In genomic region chr2:48420512-48421197, GRCh38 we compare ENCODE assay signal across 8 cellular contexts. TPM values are rescaled to one million over a fixed set of nuclear protein-coding genes. Genes with fewer than 3 reads are reported as not detected.
DNase-seq lines count a peak whose midpoint lies in the region; ATAC-seq and TF ChIP-seq lines count a peak whose summit lies in the region.

No MANE protein-coding gene starts in this region.

- H3K4me3 Mint-ChIP-seq in HFFc6, result peak overlapping the region; percentile 64; the same call in 1 of the 2 replicates

- 0 out of 2 replicates have a peak, but pooled peaks cover 2% of the 10 kb centered on the region for H3K27me3 Mint-ChIP-seq in HFFc6 (ENCODE audit: insufficient read depth)

- H3K9me3 ChIP-seq in SJSA1 (replicated peaks) (no peaks in the 10 kb centered on the region), suprapubic skin (no peaks in the 10 kb centered on the region)

- H3K36me3 ChIP-seq in SJSA1 (no peaks in the 10 kb centered on the region), suprapubic skin (no peaks in the 10 kb centered on the region)

- WGBS in suprapubic skin, result 4% methylated on average over 17 of the region's 17 CpGs

- H3K4me1 ChIP-seq in SJSA1 (replicated peaks) (peaks cover 12% of the 10 kb centered on the region), suprapubic skin (peaks cover 24% of the 10 kb centered on the region)

- H3K9me3 Mint-ChIP-seq in HFFc6, result no peaks in the 10 kb centered on the region

- TF ChIP-seq CTCF in HFFc6 (IDR thresholded peaks at IDR 0.05) (peak; percentile 99), omental fat pad (IDR thresholded peaks at IDR 0.05) (peak in 2 of 3 donors; percentile 96 to 98), suprapubic skin (IDR thresholded peaks at IDR 0.05) (peak; percentile 92 to 98)

- DNase-seq in GF-D8 (lab: John Stamatoyannopoulos, UW) (peak; percentile 37), HFFc6 (peak; percentile 96), NAMALWA (ENCODE audit: low spot score) (peak; percentile 92), SJSA1 (ENCODE audit: low read depth in 1 of 2, low spot score in 2 of 2) (peak; percentile 91 to 92), foreskin melanocyte (peak; percentile 79), omental fat pad (ENCODE audit: low spot score) (peak; percentile 93), suprapubic skin (ENCODE audit: low spot score in 2 of 2) (peak; percentile 93 to 94)
- DNase-seq in activated naive CD4-positive, alpha-beta T cell treated with Interleukin-2 at 50 U/mL for 16 hours, result peak; percentile 94

- H3K27ac ChIP-seq in SJSA1 (peak overlapping the region; percentile 65), suprapubic skin (no peak overlapping the region)

- ATAC-seq in omental fat pad (ENCODE audit: low FRiP score), result peak; percentile 89

- H3K27me3 ChIP-seq in SJSA1 (replicated peaks), result no peaks in the 10 kb centered on the region
- no peaks in the 10 kb centered on the region for H3K27me3 ChIP-seq in suprapubic skin

- peak overlapping the region; percentile 93 for H3K27ac Mint-ChIP-seq in HFFc6

- no peaks in the 10 kb centered on the region for H3K36me3 Mint-ChIP-seq in HFFc6 (ENCODE audit: low read depth)

- no peak for TF ChIP-seq POLR2A in suprapubic skin (IDR thresholded peaks at IDR 0.05)

- TF ChIP-seq EP300 in suprapubic skin (IDR thresholded peaks at IDR 0.05), result no peak

- peaks cover 39% of the 10 kb centered on the region for H3K4me1 Mint-ChIP-seq in HFFc6 (ENCODE audit: low read depth)

- H3K4me3 ChIP-seq in SJSA1 (no peak overlapping the region), suprapubic skin (no peak overlapping the region)

RNA-seq across cellular contexts. Expression of gene PPP1R21, which starts 19.9 kb away (rescaled TPM):
- 10 to 100 TPM; 15.2 to 20.9 (median 17.4) TPM for total RNA-seq in HFFc6 (2021; fragmentation: NEBNext Ultra II Directional; extraction: Animal tissue kit (Norgen Biotek cat#: 25700))
- 9.9 and 13.6 TPM in 2 replicates for total RNA-seq in SJSA1 (2014; rRNA removed; shearing (Covaris generic))
- total RNA-seq in omental fat pad, result 10 to 100 TPM; 22.7 to 37.5 (median 27.4) TPM
- total RNA-seq in suprapubic skin, result 10 to 100 TPM; 26.5 to 52.3 (median 34.7) TPM

Comparison
In these comparisons a context has a peak if more than half of its experiments do, and no peak if none do; other contexts are left out.
1. DNase-seq: peak in every context shown above with its lines; median percentile 96 in HFFc6; 94 in activated naive CD4-positive, alpha-beta T cell treated with Interleukin-2 at 50 U/mL for 16 hours; 94 in suprapubic skin; 93 in omental fat pad; 92 in NAMALWA; 92 in SJSA1; 79 in foreskin melanocyte; 37 in GF-D8.